In the genomic region with DNA sequence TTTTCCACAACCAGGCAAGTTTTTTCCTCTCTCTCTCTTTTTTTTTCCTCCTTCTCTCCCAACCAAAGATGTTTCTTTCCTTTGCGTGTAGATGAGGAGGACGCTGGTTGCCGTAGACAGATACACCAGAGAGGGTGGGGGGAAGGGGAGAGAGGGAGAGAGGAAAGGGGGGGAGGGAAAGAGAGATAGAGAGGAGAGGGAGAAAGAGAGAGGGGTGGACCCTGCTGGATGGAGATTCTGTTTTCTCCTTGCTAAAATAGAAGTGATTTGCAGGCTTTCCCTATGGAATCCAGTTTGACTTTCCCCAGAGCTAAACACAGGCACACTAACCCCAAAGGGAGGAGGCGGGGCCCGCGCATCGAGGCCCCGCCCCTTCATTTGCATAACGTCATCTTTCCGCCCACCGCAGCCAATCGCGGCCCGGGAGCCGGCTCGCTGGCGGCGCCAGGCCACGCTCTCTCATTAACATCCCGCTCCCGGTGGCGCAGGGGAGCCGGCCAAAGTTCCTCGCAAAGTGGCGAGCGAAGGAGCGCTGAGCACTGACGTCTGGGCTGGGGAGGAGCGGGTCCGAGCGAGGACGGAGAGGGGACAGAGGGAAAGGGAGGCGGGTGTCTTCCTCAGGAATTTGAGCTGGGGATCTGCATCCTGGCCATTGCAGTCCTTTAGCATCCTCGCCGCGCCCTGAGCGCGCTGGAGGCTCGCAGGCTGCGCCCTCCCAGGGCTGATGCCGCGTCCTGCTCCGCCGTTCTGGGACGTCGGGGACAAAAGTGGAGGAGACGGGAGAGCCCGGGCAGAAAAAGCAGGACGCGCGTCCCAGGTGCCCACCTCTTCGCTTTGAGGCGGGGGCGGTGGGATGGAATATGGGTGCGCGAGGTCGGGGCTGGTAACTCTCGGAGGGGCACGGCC, we compare ENCODE assay signal across 7 cellular contexts. TPM values are rescaled to one million over a fixed set of nuclear protein-coding genes. Genes with fewer than 3 reads are reported as not detected.
A peak's percentile ranks its signal among the peaks of the same experiment; 100 is the strongest.
DNase-seq lines count a peak whose midpoint lies in the region; ATAC-seq and TF ChIP-seq lines count a peak whose summit lies in the region.

No MANE protein-coding gene starts in this region.

- peaks cover 0 to 58% of the 10 kb centered on the region in 2 donors for H3K27me3 ChIP-seq in right lobe of liver

- H3K36me3 ChIP-seq in right lobe of liver = no peaks in the 10 kb centered on the region

- no peaks in the 10 kb centered on the region for H3K9me3 ChIP-seq in right lobe of liver

- ATAC-seq in HG03039 (IDR thresholded peaks at IDR 0.05; ENCODE audit: unreplicated experiment) (peak; percentile 45), right lobe of liver (peak; percentile 87 to 93 (median 92))

- DNase-seq in NCI-H2171 (lab: John Stamatoyannopoulos, UW) (peak; percentile 71), dermis microvascular lymphatic vessel endothelial cell (ENCODE audit: low read depth in 2 of 2) (peak; percentile 79 to 93), right lobe of liver (peak; percentile 85 to 88 (median 87))
- DNase-seq in activated CD4-positive, alpha-beta T cell treated with anti-CD3 and anti-CD28 coated beads, Interleukin-2, amount 50 U/mL, for 1 hour = peak; percentile 75
- DNase-seq in stimulated activated CD4-positive, alpha-beta T cell treated with anti-CD3 and anti-CD28 coated beads, Interleukin-4, amount 100 ng/mL, for 24 hours = peak; percentile 82

- H3K4me1 ChIP-seq in right lobe of liver = peaks cover 0 to 28% (median 0%) of the 10 kb centered on the region in 4 donors

- no peak overlapping the region for H3K27ac ChIP-seq in right lobe of liver

- H3K4me3 ChIP-seq in right lobe of liver = peak overlapping the region; percentile 12 to 43 (median 23)

- intact Hi-C loops in right lobe of liver (cut with DNase I) = loop anchor here (5.0 to 10.0 kb wide), 3 partner anchors 395 to 925 kb away; no protein-coding TSS in a partner anchor

- TF ChIP-seq POLR2A in GM18526 (IDR thresholded peaks at IDR 0.05; ENCODE audit: extremely low read depth, insufficient read length) = peak; percentile 98
- peak; percentile 11 for TF ChIP-seq POLR2A in right lobe of liver (IDR thresholded peaks at IDR 0.05)

- no peak for TF ChIP-seq CTCF in right lobe of liver (IDR thresholded peaks at IDR 0.05)

- 0% methylated on average over 17 of the region's 59 CpGs for WGBS in right lobe of liver (ENCODE audit: insufficient coverage, low coverage, low lambda C conversion rate, missing lambda C conversion rate)

RNA-seq across cellular contexts. Expression of a gene that starts 0.6 kb away (rescaled TPM):
- total RNA-seq in dermis microvascular lymphatic vessel endothelial cell (1.5 and 2.1 TPM in 2 replicates), right lobe of liver (under 1 TPM; 0.06 to 0.51 (median 0.26) TPM)
